Comparison of ENCODE assay signal across 8 cellular contexts in genomic region chr3:4474683-4475490, GRCh38. TPM values are rescaled to one million over a fixed set of nuclear protein-coding genes. Genes with fewer than 3 reads are reported as not detected.
DNase-seq lines count a peak whose midpoint lies in the region; ATAC-seq, FAIRE-seq and TF ChIP-seq lines count a peak whose summit lies in the region.

No MANE protein-coding gene starts in this region.

- no peak overlapping the region for H3K9ac ChIP-seq in GM23248

- TF ChIP-seq CTCF in brain microvascular endothelial cell (IDR thresholded peaks at IDR 0.05; ENCODE audit: low read depth, low read length, missing control alignments) = no peak
- TF ChIP-seq CTCF in omental fat pad (IDR thresholded peaks at IDR 0.05) = no peak

- no peaks in the 10 kb centered on the region for H3K36me3 ChIP-seq in GM23248 (ENCODE audit: low read depth)
- no peaks in the 10 kb centered on the region for H3K36me3 ChIP-seq in brain microvascular endothelial cell (replicated peaks)
- no peaks in the 10 kb centered on the region for H3K36me3 ChIP-seq in small intestine (ENCODE audit: control insufficient read depth in 2 of 2, insufficient read depth in 2 of 2, low read length in 2 of 2)

- no peak for FAIRE-seq in small intestine (lab: Jason Lieb, UNC)

- ATAC-seq in omental fat pad (ENCODE audit: low FRiP score) = no peak

- H3K79me2 ChIP-seq in GM23248 (ENCODE audit: insufficient read depth) = no peaks in the 10 kb centered on the region

- H3K27ac ChIP-seq in GM23248 = no peak overlapping the region
- H3K27ac ChIP-seq in brain microvascular endothelial cell = no peak overlapping the region
- H3K27ac ChIP-seq in small intestine (ENCODE audit: low read depth in 1 of 2, low read length in 1 of 2) = no peak overlapping the region

- DNase-seq in GDM1 (lab: John Stamatoyannopoulos, UW) (peak; percentile 96), GM23248 (peak; percentile 65), NAMALWA (ENCODE audit: low spot score) (peak; percentile 21), brain microvascular endothelial cell (peak; percentile 89), mucosa of gallbladder (ENCODE audit: low spot score) (peak; percentile 33), omental fat pad (ENCODE audit: low spot score) (no peak), small intestine (no peak), DMS114 treated with DMSO at 0.1 percent for 48 hours (lab: John Stamatoyannopoulos, UW; ENCODE audit: unreplicated experiment) (no peak)

- H2AFZ ChIP-seq in GM23248 = 0 out of 2 replicates have a peak overlapping the region, but pooled peaks have one; percentile 17

- H3K4me3 ChIP-seq in GM23248 (no peak overlapping the region), brain microvascular endothelial cell (ENCODE audit: low read depth, low read length) (no peak overlapping the region), small intestine (ENCODE audit: low read depth in 1 of 2, low read length in 2 of 2) (no peak overlapping the region)

- no peaks in the 10 kb centered on the region for H3F3A ChIP-seq in GM23248 (ENCODE audit: insufficient read depth)

- in situ Hi-C loops in GM23248 (cut with MboI) = no loop called here
- in situ Hi-C loops in brain microvascular endothelial cell (cut with HindIII; ENCODE audit: low pct_ligation_motif_present, low sequenced_read_pairs) = no loop called here

- WGBS in GM23248 (ENCODE audit: low coverage in 1 of 2, low lambda C conversion rate in 2 of 2, missing lambda C conversion rate in 2 of 2), 2 experiments = 25 to 29% methylated on average over 7 of the region's 7 CpGs
- WGBS in small intestine, 3 donors = 56 to 62% (median 60%) methylated on average over 7 of the region's 7 CpGs

- H3K27me3 ChIP-seq in GM23248 (replicated peaks; ENCODE audit: insufficient read depth) (peaks cover 26% of the 10 kb centered on the region), brain microvascular endothelial cell (replicated peaks) (peaks cover 33% of the 10 kb centered on the region), small intestine (ENCODE audit: control insufficient read depth in 2 of 2, insufficient read depth in 2 of 2, low read length in 2 of 2) (no peaks in the 10 kb centered on the region)

- H3K4me1 ChIP-seq in GM23248 (ENCODE audit: insufficient read depth) = 0 out of 2 replicates have a peak, but pooled peaks cover 7% of the 10 kb centered on the region
- no peaks in the 10 kb centered on the region for H3K4me1 ChIP-seq in small intestine (ENCODE audit: control insufficient read depth in 2 of 2, insufficient read depth in 1 of 2, low read depth in 1 of 2, low read length in 1 of 2)

- no peaks in the 10 kb centered on the region for H3K9me2 ChIP-seq in GM23248 (ENCODE audit: insufficient read depth)

- H3K9me3 ChIP-seq in GM23248 (ENCODE audit: low read depth) = no peaks in the 10 kb centered on the region
- H3K9me3 ChIP-seq in small intestine (ENCODE audit: control insufficient read depth, low read depth) = no peaks in the 10 kb centered on the region

- H4K20me1 ChIP-seq in GM23248 (ENCODE audit: insufficient read depth) = no peaks in the 10 kb centered on the region

- no peak overlapping the region for H3K4me2 ChIP-seq in GM23248 (ENCODE audit: unreplicated experiment)

RNA-seq across cellular contexts. Expression of gene SUMF1, which starts 7.8 kb away (rescaled TPM):
- total RNA-seq in GM23248 (2014; rRNA removed; shearing (Covaris generic)) = 79.9 and 88.1 TPM in 2 replicates
- polyA plus RNA-seq in GM23248 (2016; fragmentation: Nextera tagmentation; extraction: Ambion mirVana) (55.3 and 56.9 TPM in 2 replicates), small intestine (10 to 100 TPM in 1 of 3 donors, 1 to 10 TPM in 2; 3.8 to 22.2 (median 6.5) TPM)
- total RNA-seq in mucosa of gallbladder (38.7 TPM), omental fat pad (10 to 100 TPM; 44.9 to 61.1 (median 53.8) TPM)

RNA-seq across cellular contexts. Expression of gene ITPR1, which starts 18.3 kb away (rescaled TPM):
- 2.5 and 6.8 TPM in 2 replicates for total RNA-seq in GM23248 (2014; rRNA removed; shearing (Covaris generic))
- 1.4 and 2.1 TPM in 2 replicates for polyA plus RNA-seq in GM23248 (2016; fragmentation: Nextera tagmentation; extraction: Ambion mirVana)
- total RNA-seq in mucosa of gallbladder = 90.5 TPM
- 10 to 100 TPM; 38.3 to 58.5 (median 41.3) TPM for total RNA-seq in omental fat pad
- 10 to 100 TPM in 1 of 3 donors, 1 to 10 TPM in 1, under 1 TPM in 1; 0.89 to 13.8 (median 3.0) TPM for polyA plus RNA-seq in small intestine

Comparison
In these comparisons a context has a peak if more than half of its experiments do, and no peak if none do; other contexts are left out.
1. DNase-seq: peak in GDM1 (single experiment), GM23248 (single experiment), NAMALWA (single experiment), brain microvascular endothelial cell (single experiment) and mucosa of gallbladder (single experiment); none in omental fat pad (single experiment), small intestine (single experiment) and DMS114 treated with DMSO at 0.1 percent for 48 hours (single experiment).